31 cellular contexts compared by ENCODE assay signal in the genomic region with DNA sequence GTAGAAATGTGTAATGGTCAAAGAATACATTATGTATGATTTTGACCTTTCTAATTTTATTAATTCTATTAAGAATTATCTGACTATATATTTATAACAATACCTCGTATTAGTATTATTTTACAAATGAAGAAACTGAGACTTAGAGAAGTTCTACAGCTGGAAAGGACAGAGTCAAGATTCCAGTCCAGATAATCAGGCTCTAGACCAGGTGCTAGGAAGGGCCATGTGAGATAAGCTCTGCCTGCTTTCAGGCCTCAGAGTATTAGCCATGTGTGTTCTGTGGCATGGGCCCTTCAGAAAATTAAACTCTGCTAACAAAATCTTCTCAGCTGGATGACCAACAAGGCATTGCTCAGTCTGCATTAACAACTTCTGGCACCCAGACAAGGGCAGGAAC.
"Had no signal": no experiment of that assay in that cellular context is flagged by ENCODE, and none has a peak within 500 bp of the region (broad histone marks: within the 10 kb centered on the region; RNA-seq: fewer than 3 reads in every experiment).

No MANE protein-coding gene starts in this region.

- H3K27me3 Mint-ChIP-seq: naive B cell; natural killer cell treated with Interleukin-12 subunit alpha and Interleukin-12 subunit beta and Interleukin-15 and Interleukin-18, amount 100 ng/mL, for 72 hours; progenitor cell of endocrine pancreas; stimulated activated naive CD8-positive, alpha-beta T cell treated with anti-CD3 and anti-CD28 coated beads, Interleukin-15, amount 100 ng/mL, for 72 hours had no signal

- H3K4me2 ChIP-seq: hepatocyte, smooth muscle cell had no signal

- H3K9ac ChIP-seq: parathyroid adenoma had no signal

- H3K9me3 ChIP-seq: gastroesophageal sphincter, mucosa of descending colon, right lobe of liver, suprapubic skin, transverse colon, upper lobe of right lung, vagina had no signal

- H3K4me3 Mint-ChIP-seq: mesothelial cell of epicardium; naive B cell; natural killer cell treated with Interleukin-12 subunit alpha and Interleukin-12 subunit beta and Interleukin-15 and Interleukin-18, amount 100 ng/mL, for 72 hours; neural crest cell; stimulated activated naive CD8-positive, alpha-beta T cell treated with anti-CD3 and anti-CD28 coated beads, Interleukin-15, amount 100 ng/mL, for 72 hours had no signal

- ATAC-seq: esophagus mucosa; foreskin keratinocyte; gastroesophageal sphincter; heart left ventricle; left lobe of liver; mucosa of descending colon; natural killer cell treated with Interleukin-12 subunit alpha and Interleukin-12 subunit beta and Interleukin-15 and Interleukin-18, amount 100 ng/mL, for 72 hours; right lobe of liver; stimulated activated naive CD8-positive, alpha-beta T cell treated with anti-CD3 and anti-CD28 coated beads, Interleukin-15, amount 100 ng/mL, for 72 hours; upper lobe of right lung had no signal

- H3K79me2 ChIP-seq: hepatocyte, parathyroid adenoma had no signal

- H3K4me1 Mint-ChIP-seq: naive B cell; neural crest cell; stimulated activated naive CD8-positive, alpha-beta T cell treated with anti-CD3 and anti-CD28 coated beads, Interleukin-15, amount 100 ng/mL, for 72 hours had no signal

- H3K27me3 ChIP-seq: dorsolateral prefrontal cortex, foreskin keratinocyte, gastroesophageal sphincter, heart left ventricle, hepatocyte, right lobe of liver, suprapubic skin, transverse colon, upper lobe of right lung, vagina had no signal

- H3K9me3 Mint-ChIP-seq: natural killer cell treated with Interleukin-12 subunit alpha and Interleukin-12 subunit beta and Interleukin-15 and Interleukin-18, amount 100 ng/mL, for 72 hours; neural crest cell had no signal

- H3K36me3 Mint-ChIP-seq: natural killer cell treated with Interleukin-12 subunit alpha and Interleukin-12 subunit beta and Interleukin-15 and Interleukin-18, amount 100 ng/mL, for 72 hours had no signal

- H3K36me3 ChIP-seq: gastroesophageal sphincter, heart left ventricle, right lobe of liver, suprapubic skin, transverse colon, upper lobe of right lung, vagina had no signal

- H3K4me3 ChIP-seq: dorsolateral prefrontal cortex, gastroesophageal sphincter, heart left ventricle, hepatocyte, lung, mucosa of descending colon, right lobe of liver, smooth muscle cell, suprapubic skin, transverse colon, upper lobe of right lung, vagina had no signal

- H3K27ac ChIP-seq: dorsolateral prefrontal cortex, epithelial cell of prostate, foreskin keratinocyte, gastroesophageal sphincter, heart left ventricle, hepatocyte, parathyroid adenoma, right lobe of liver, suprapubic skin, transverse colon, upper lobe of right lung, vagina had no signal

- H3K4me1 ChIP-seq: gastroesophageal sphincter, parathyroid adenoma, right lobe of liver, suprapubic skin, transverse colon, upper lobe of right lung, vagina had no signal

- H2AFZ ChIP-seq: hepatocyte, parathyroid adenoma had no signal

- DNase-seq: dorsolateral prefrontal cortex; effector CD4-positive, alpha-beta T cell; foreskin keratinocyte; heart left ventricle; kidney; mesenchymal stem cell; mucosa of descending colon; naive B cell; right lobe of liver; stimulated activated CD4-positive, alpha-beta T cell treated with anti-CD3 and anti-CD28 coated beads, Interleukin-12 subunit alpha, Interleukin-12 subunit beta, amount 100 ng/mL, for 4 hours; stimulated activated CD4-positive, alpha-beta T cell treated with anti-CD3 and anti-CD28 coated beads, Interleukin-1b, Interleukin-23, amount 100 ng/mL, for 48 hours; stimulated activated CD4-positive, alpha-beta T cell treated with anti-CD3 and anti-CD28 coated beads, Interleukin-4, amount 100 ng/mL, for 1 hour; stimulated activated CD8-positive, alpha-beta memory T cell treated with anti-CD3 and anti-CD28 coated beads, Interleukin-4, amount 100 ng/mL, for 48 hours; stimulated activated naive CD4-positive, alpha-beta T cell; stimulated activated naive CD8-positive, alpha-beta T cell treated with anti-CD3 and anti-CD28 coated beads, Interleukin-15, amount 100 ng/mL, for 72 hours; transverse colon; upper lobe of right lung had no signal

- FAIRE-seq: kidney had no signal

- H3K27ac Mint-ChIP-seq: mesothelial cell of epicardium; naive B cell; natural killer cell treated with Interleukin-12 subunit alpha and Interleukin-12 subunit beta and Interleukin-15 and Interleukin-18, amount 100 ng/mL, for 72 hours; progenitor cell of endocrine pancreas; stimulated activated naive CD8-positive, alpha-beta T cell treated with anti-CD3 and anti-CD28 coated beads, Interleukin-15, amount 100 ng/mL, for 72 hours had no signal
